ENCODE assay signal across 1 cellular context in the genomic region with DNA sequence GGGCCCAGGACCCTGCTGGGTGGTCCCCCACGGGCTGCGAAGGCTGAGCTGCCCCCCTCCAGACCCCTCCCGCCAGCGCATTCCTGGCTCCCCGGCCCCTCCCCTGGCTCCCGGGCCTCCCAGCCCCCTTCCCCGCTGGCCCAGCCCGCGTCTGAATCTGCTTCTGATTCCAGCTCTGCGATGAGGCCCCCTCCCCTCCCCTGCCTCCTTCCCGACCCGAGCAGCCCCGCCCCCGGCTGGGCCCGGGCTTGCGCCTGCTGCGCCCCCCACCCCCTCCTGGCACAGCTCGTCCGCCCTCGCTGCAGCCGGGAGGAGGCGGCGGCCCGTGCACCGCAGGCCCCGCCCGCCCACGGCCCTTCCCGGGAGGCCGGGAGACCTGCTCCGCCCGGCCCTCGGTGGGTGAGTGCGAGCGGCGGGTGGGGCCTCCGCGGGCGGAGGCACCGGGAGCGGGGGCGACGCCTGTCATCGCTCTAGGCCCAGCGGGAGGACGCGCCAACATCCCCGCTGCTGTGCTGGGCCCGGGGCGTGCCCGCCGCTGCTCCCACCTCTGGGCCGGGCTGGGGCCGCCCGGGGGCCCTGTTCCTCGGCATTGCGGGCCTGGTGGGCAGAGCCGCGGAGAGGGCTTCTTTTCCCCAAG.
TF ChIP-seq lines count a peak whose summit lies in the region.

Gene NTN3 (plus strand): TSS at position 282 of the 637 bp plus-strand sequence. CDS start 405 bp downstream, outside the sequence.

TF ChIP-seq in WTC11, 78 proteins besides CTCF, POLR2A, EP300 and RAD21 (continued from another document):
- TF ChIP-seq, protein P1, sequence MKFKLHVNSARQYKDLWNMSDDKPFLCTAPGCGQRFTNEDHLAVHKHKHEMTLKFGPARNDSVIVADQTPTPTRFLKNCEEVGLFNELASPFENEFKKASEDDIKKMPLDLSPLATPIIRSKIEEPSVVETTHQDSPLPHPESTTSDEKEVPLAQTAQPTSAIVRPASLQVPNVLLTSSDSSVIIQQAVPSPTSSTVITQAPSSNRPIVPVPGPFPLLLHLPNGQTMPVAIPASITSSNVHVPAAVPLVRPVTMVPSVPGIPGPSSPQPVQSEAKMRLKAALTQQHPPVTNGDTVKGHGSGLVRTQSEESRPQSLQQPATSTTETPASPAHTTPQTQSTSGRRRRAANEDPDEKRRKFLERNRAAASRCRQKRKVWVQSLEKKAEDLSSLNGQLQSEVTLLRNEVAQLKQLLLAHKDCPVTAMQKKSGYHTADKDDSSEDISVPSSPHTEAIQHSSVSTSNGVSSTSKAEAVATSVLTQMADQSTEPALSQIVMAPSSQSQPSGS (CRISPR knock-in tag; IDR thresholded peaks at IDR 0.05; ENCODE audit: borderline replicate concordance, low read depth), result no peak
- TF ChIP-seq ESRRA (CRISPR knock-in tag; IDR thresholded peaks at IDR 0.05; ENCODE audit: borderline replicate concordance) (no peak), CREM (CRISPR knock-in tag; IDR thresholded peaks at IDR 0.05) (no peak), SMAD4 (CRISPR knock-in tag; IDR thresholded peaks at IDR 0.05) (no peak), NR2C2 (CRISPR knock-in tag; IDR thresholded peaks at IDR 0.05) (no peak), AFF4 (CRISPR knock-in tag; IDR thresholded peaks at IDR 0.05; ENCODE audit: borderline replicate concordance) (no peak), ELF4 (CRISPR knock-in tag; IDR thresholded peaks at IDR 0.05; ENCODE audit: low read depth) (no peak), ZNF423 (CRISPR knock-in tag; IDR thresholded peaks at IDR 0.05) (peak; percentile 17; the same call in 1 of the 2 replicates), IRF2 (CRISPR knock-in tag; IDR thresholded peaks at IDR 0.05; ENCODE audit: borderline replicate concordance, low read depth) (no peak), ZNF232 (CRISPR knock-in tag; IDR thresholded peaks at IDR 0.05) (no peak), SOX15 (CRISPR knock-in tag; IDR thresholded peaks at IDR 0.05) (no peak), PRRX2 (CRISPR knock-in tag; IDR thresholded peaks at IDR 0.05) (no peak), ZNF396 (CRISPR knock-in tag; IDR thresholded peaks at IDR 0.05; ENCODE audit: borderline replicate concordance) (no peak), JAZF1 (CRISPR knock-in tag; IDR thresholded peaks at IDR 0.05) (no peak), ZBTB21 (CRISPR knock-in tag; IDR thresholded peaks at IDR 0.05; ENCODE audit: borderline replicate concordance) (no peak)
- TF ChIP-seq, protein P2, sequence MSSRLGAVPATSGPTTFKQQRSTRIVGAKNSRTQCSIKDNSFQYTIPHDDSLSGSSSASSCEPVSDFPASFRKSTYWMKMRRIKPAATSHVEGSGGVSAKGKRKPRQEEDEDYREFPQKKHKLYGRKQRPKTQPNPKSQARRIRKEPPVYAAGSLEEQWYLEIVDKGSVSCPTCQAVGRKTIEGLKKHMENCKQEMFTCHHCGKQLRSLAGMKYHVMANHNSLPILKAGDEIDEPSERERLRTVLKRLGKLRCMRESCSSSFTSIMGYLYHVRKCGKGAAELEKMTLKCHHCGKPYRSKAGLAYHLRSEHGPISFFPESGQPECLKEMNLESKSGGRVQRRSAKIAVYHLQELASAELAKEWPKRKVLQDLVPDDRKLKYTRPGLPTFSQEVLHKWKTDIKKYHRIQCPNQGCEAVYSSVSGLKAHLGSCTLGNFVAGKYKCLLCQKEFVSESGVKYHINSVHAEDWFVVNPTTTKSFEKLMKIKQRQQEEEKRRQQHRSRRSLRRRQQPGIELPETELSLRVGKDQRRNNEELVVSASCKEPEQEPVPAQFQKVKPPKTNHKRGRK (CRISPR knock-in tag; IDR thresholded peaks at IDR 0.05; ENCODE audit: borderline replicate concordance), result no peak
- TF ChIP-seq, protein P3, sequence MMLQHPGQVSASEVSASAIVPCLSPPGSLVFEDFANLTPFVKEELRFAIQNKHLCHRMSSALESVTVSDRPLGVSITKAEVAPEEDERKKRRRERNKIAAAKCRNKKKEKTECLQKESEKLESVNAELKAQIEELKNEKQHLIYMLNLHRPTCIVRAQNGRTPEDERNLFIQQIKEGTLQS (CRISPR knock-in tag; conservative IDR thresholded peaks at IDR 0.05), result no peak
- TF ChIP-seq, protein P4, sequence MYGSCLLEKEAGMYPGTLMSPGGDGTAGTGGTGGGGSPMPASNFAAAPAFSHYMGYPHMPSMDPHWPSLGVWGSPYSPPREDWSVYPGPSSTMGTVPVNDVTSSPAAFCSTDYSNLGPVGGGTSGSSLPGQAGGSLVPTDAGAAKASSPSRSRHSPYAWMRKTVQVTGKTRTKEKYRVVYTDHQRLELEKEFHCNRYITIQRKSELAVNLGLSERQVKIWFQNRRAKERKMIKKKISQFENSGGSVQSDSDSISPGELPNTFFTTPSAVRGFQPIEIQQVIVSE (CRISPR knock-in tag; IDR thresholded peaks at IDR 0.05; ENCODE audit: borderline replicate concordance), result no peak
- TF ChIP-seq, protein P5, sequence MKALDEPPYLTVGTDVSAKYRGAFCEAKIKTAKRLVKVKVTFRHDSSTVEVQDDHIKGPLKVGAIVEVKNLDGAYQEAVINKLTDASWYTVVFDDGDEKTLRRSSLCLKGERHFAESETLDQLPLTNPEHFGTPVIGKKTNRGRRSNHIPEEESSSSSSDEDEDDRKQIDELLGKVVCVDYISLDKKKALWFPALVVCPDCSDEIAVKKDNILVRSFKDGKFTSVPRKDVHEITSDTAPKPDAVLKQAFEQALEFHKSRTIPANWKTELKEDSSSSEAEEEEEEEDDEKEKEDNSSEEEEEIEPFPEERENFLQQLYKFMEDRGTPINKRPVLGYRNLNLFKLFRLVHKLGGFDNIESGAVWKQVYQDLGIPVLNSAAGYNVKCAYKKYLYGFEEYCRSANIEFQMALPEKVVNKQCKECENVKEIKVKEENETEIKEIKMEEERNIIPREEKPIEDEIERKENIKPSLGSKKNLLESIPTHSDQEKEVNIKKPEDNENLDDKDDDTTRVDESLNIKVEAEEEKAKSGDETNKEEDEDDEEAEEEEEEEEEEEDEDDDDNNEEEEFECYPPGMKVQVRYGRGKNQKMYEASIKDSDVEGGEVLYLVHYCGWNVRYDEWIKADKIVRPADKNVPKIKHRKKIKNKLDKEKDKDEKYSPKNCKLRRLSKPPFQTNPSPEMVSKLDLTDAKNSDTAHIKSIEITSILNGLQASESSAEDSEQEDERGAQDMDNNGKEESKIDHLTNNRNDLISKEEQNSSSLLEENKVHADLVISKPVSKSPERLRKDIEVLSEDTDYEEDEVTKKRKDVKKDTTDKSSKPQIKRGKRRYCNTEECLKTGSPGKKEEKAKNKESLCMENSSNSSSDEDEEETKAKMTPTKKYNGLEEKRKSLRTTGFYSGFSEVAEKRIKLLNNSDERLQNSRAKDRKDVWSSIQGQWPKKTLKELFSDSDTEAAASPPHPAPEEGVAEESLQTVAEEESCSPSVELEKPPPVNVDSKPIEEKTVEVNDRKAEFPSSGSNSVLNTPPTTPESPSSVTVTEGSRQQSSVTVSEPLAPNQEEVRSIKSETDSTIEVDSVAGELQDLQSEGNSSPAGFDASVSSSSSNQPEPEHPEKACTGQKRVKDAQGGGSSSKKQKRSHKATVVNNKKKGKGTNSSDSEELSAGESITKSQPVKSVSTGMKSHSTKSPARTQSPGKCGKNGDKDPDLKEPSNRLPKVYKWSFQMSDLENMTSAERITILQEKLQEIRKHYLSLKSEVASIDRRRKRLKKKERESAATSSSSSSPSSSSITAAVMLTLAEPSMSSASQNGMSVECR (CRISPR knock-in tag; IDR thresholded peaks at IDR 0.05; ENCODE audit: borderline replicate concordance), result no peak
- TF ChIP-seq, protein P6, sequence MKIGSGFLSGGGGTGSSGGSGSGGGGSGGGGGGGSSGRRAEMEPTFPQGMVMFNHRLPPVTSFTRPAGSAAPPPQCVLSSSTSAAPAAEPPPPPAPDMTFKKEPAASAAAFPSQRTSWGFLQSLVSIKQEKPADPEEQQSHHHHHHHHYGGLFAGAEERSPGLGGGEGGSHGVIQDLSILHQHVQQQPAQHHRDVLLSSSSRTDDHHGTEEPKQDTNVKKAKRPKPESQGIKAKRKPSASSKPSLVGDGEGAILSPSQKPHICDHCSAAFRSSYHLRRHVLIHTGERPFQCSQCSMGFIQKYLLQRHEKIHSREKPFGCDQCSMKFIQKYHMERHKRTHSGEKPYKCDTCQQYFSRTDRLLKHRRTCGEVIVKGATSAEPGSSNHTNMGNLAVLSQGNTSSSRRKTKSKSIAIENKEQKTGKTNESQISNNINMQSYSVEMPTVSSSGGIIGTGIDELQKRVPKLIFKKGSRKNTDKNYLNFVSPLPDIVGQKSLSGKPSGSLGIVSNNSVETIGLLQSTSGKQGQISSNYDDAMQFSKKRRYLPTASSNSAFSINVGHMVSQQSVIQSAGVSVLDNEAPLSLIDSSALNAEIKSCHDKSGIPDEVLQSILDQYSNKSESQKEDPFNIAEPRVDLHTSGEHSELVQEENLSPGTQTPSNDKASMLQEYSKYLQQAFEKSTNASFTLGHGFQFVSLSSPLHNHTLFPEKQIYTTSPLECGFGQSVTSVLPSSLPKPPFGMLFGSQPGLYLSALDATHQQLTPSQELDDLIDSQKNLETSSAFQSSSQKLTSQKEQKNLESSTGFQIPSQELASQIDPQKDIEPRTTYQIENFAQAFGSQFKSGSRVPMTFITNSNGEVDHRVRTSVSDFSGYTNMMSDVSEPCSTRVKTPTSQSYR (CRISPR knock-in tag; IDR thresholded peaks at IDR 0.05), result no peak
